Comparison of ENCODE assay signal across 27 cellular contexts in genomic region chr2:115558725-115559124, GRCh38.
"Had no signal": no experiment of that assay in that cellular context is flagged by ENCODE, and none has a peak within 500 bp of the region (broad histone marks: within the 10 kb centered on the region; RNA-seq: fewer than 3 reads in every experiment).

No MANE protein-coding gene starts in this region.

- H3K27me3 Mint-ChIP-seq: naive B cell; stimulated activated naive CD8-positive, alpha-beta T cell treated with anti-CD3 and anti-CD28 coated beads, Interleukin-15, Interleukin-2, amounts not matched to agents 100 ng/mL and 50 ng/mL, for 24 hours; type B pancreatic cell had no signal

- H3K27ac ChIP-seq: left lung, lower lobe of right lung, ovary, prostate gland, sigmoid colon, spleen, tibial nerve, uterus had no signal

- H3K4me1 Mint-ChIP-seq: immature natural killer cell; naive B cell; natural killer cell; stimulated activated effector memory CD8-positive, alpha-beta T cell treated with anti-CD3 and anti-CD28 coated beads, Interleukin-12 subunit alpha, Interleukin-12 subunit beta, amount 100 ng/mL, for 72 hours had no signal

- H3K4me3 ChIP-seq: left lung, lower lobe of right lung, ovary, prostate gland, sigmoid colon, spleen, tibial nerve, uterus had no signal

- H3K27ac Mint-ChIP-seq: immature natural killer cell; mesothelial cell of epicardium; naive B cell; natural killer cell; nephron progenitor cell; stimulated activated effector memory CD8-positive, alpha-beta T cell treated with anti-CD3 and anti-CD28 coated beads, Interleukin-12 subunit alpha, Interleukin-12 subunit beta, amount 100 ng/mL, for 72 hours; stimulated activated naive CD8-positive, alpha-beta T cell treated with anti-CD3 and anti-CD28 coated beads, Interleukin-15, Interleukin-2, amounts not matched to agents 100 ng/mL and 50 ng/mL, for 24 hours; type B pancreatic cell had no signal

- H3K9me3 Mint-ChIP-seq: mesothelial cell of epicardium, nephron progenitor cell, type B pancreatic cell had no signal

- H3K27me3 ChIP-seq: left lung, ovary, sigmoid colon, spleen, tibial nerve, uterus had no signal

- H3K4me1 ChIP-seq: left lung, lower lobe of right lung, prostate gland, sigmoid colon, spleen, tibial nerve, uterus had no signal

- H3K9me3 ChIP-seq: left lung, lower lobe of right lung, ovary, prostate gland, sigmoid colon, spleen, tibial nerve, uterus had no signal

- DNase-seq: hippocampal formation; immature natural killer cell; kidney; left colon; left lung; lower lobe of right lung; mammary epithelial cell; mesenchymal stem cell; naive B cell; natural killer cell; nephron progenitor cell; ovary; retina; right cardiac atrium; sigmoid colon; small intestine; spleen; stimulated activated CD4-positive, alpha-beta T cell treated with anti-CD3 and anti-CD28 coated beads, Interleukin-4, amount 100 ng/mL, for 24 hours; stimulated activated naive CD4-positive, alpha-beta T cell; substantia nigra; uterus had no signal

- ATAC-seq: left colon; left lung; lower lobe of right lung; natural killer cell; right cardiac atrium; stimulated activated effector memory CD8-positive, alpha-beta T cell treated with anti-CD3 and anti-CD28 coated beads, Interleukin-12 subunit alpha, Interleukin-12 subunit beta, amount 100 ng/mL, for 72 hours had no signal

- H3K36me3 Mint-ChIP-seq: immature natural killer cell; mesothelial cell of epicardium; naive B cell; stimulated activated effector memory CD8-positive, alpha-beta T cell treated with anti-CD3 and anti-CD28 coated beads, Interleukin-12 subunit alpha, Interleukin-12 subunit beta, amount 100 ng/mL, for 72 hours; type B pancreatic cell had no signal

- H3K36me3 ChIP-seq: left lung, lower lobe of right lung, ovary, prostate gland, sigmoid colon, spleen, tibial nerve, uterus had no signal

- H3K4me3 Mint-ChIP-seq: immature natural killer cell; mesothelial cell of epicardium; naive B cell; natural killer cell; nephron progenitor cell; stimulated activated effector memory CD8-positive, alpha-beta T cell treated with anti-CD3 and anti-CD28 coated beads, Interleukin-12 subunit alpha, Interleukin-12 subunit beta, amount 100 ng/mL, for 72 hours; stimulated activated naive CD8-positive, alpha-beta T cell treated with anti-CD3 and anti-CD28 coated beads, Interleukin-15, Interleukin-2, amounts not matched to agents 100 ng/mL and 50 ng/mL, for 24 hours; type B pancreatic cell had no signal
